In genomic region chr16:66751992-66752322, GRCh38 we compare ENCODE assay signal across 8 cellular contexts. TPM values are rescaled to one million over a fixed set of nuclear protein-coding genes. Genes with fewer than 3 reads are reported as not detected.
DNase-seq lines count a peak whose midpoint lies in the region; ATAC-seq, FAIRE-seq and TF ChIP-seq lines count a peak whose summit lies in the region.

No MANE protein-coding gene starts in this region.

- no peak for DNase-seq in activated CD4-positive, alpha-beta T cell treated with anti-CD3 and anti-CD28 coated beads, Interleukin-2, amount 10 ng/mL, durations not matched to agents 7 days and 5 days
- no peak for DNase-seq in activated CD4-positive, alpha-beta T cell treated with anti-CD3 and anti-CD28 coated beads for 4 hours
- DNase-seq in HepG2 (ENCODE audit: low spot score) (no peak), thoracic aorta (ENCODE audit: low spot score) (no peak), NCI-H2081 treated with DMSO at 0.1 percent for 48 hours (lab: John Stamatoyannopoulos, UW) (no peak)

- peak overlapping the region; percentile 97 for H2AFZ ChIP-seq in HepG2 (ENCODE audit: low read length)

- peak overlapping the region; percentile 41 to 89 (median 77); a peak in 4 of 6 replicates for H3K4me3 ChIP-seq in HepG2 (replicated peaks in 1 of 3; ENCODE audit: insufficient read depth in 1 of 3, low read depth in 2 of 3, low read length in 3 of 3)
- H3K4me3 ChIP-seq in thoracic aorta: peak overlapping the region; percentile 81

- peaks cover 46% of the 10 kb centered on the region for H3K4me1 Mint-ChIP-seq in activated CD4-positive, alpha-beta T cell treated with anti-CD3 and anti-CD28 coated beads, Interleukin-2, amount 10 ng/mL, durations not matched to agents 7 days and 5 days
- H3K4me1 Mint-ChIP-seq in activated naive CD8-positive, alpha-beta T cell (ENCODE audit: low read depth): peaks cover 33% of the 10 kb centered on the region

- no peak for TF ChIP-seq RAD21 in HepG2 (CRISPR knock-in tag; IDR thresholded peaks at IDR 0.05)

- CTCF ChIA-PET in activated CD4-positive, alpha-beta T cell treated with anti-CD3 and anti-CD28 coated beads, Interleukin-2, amount 10 ng/mL, durations not matched to agents 7 days and 5 days (lab: Charles Lee): interaction anchor here (0.7 to 3.1 kb wide), 23 partner anchors 9 to 143 kb away, joined by 3 to 20 read pairs (median 4); partner anchors contain the start of gene NAE1
- CTCF ChIA-PET in HepG2 (lab: Yijun Ruan, JAX; ENCODE audit: low intra/inter-chr PET ratio, low total read pairs): no interaction called here

- peak overlapping the region; percentile 99 for H3K4me2 ChIP-seq in HepG2 (ENCODE audit: low read depth, low read length)

- peak overlapping the region; percentile 90 for H3K27ac Mint-ChIP-seq in activated CD4-positive, alpha-beta T cell treated with anti-CD3 and anti-CD28 coated beads, Interleukin-2, amount 10 ng/mL, durations not matched to agents 7 days and 5 days
- H3K27ac Mint-ChIP-seq in activated naive CD8-positive, alpha-beta T cell: peak overlapping the region; percentile 93

- TF ChIP-seq POLR2A in HepG2 (IDR thresholded peaks at IDR 0.05; ENCODE audit: insufficient read depth in 1 of 2, low read depth in 2 of 2, low read length in 2 of 2): no peak

- POLR2A ChIA-PET in activated CD4-positive, alpha-beta T cell treated with anti-CD3 and anti-CD28 coated beads, Interleukin-2, amount 10 ng/mL, durations not matched to agents 7 days and 5 days (lab: Charles Lee): no interaction called here
- POLR2A ChIA-PET in HepG2 (lab: Yijun Ruan, JAX): interaction anchor here (1.5 kb wide), 3 partner anchors 10 to 121 kb away, joined by 4 to 7 read pairs (median 5); partner anchors contain the start of gene NAE1

- no peaks in the 10 kb centered on the region for H3K9me3 ChIP-seq in HepG2 (ENCODE audit: low read length)
- H3K9me3 ChIP-seq in thoracic aorta: no peaks in the 10 kb centered on the region

- H4K20me1 ChIP-seq in HepG2 (ENCODE audit: insufficient read depth, low read length): peaks cover 12% of the 10 kb centered on the region; the same call in 1 of the 2 replicates

- peaks cover 38% of the 10 kb centered on the region for H3K79me2 ChIP-seq in HepG2 (ENCODE audit: insufficient read depth, low read length)

- ATAC-seq in HepG2: no peak
- no peak for ATAC-seq in thoracic aorta (ENCODE audit: insufficient number of reproducible peaks, low FRiP score, low read depth)
- ATAC-seq in HG03432 (IDR thresholded peaks at IDR 0.05; ENCODE audit: unreplicated experiment): no peak
- ATAC-seq in GM18861 (IDR thresholded peaks at IDR 0.05; ENCODE audit: unreplicated experiment): no peak

- H3K4me3 Mint-ChIP-seq in activated CD4-positive, alpha-beta T cell treated with anti-CD3 and anti-CD28 coated beads, Interleukin-2, amount 10 ng/mL, durations not matched to agents 7 days and 5 days: peak overlapping the region; percentile 68
- peak overlapping the region; percentile 85 for H3K4me3 Mint-ChIP-seq in activated naive CD8-positive, alpha-beta T cell

- TF ChIP-seq EP300 in HepG2 (IDR thresholded peaks at IDR 0.05; ENCODE audit: low read depth in 2 of 2, low read length in 2 of 2): no peak
- TF ChIP-seq EP300 in HepG2 (CRISPR knock-in tag; IDR thresholded peaks at IDR 0.05; ENCODE audit: borderline replicate concordance): no peak

- 73% methylated on average over 2 of the region's 3 CpGs for WGBS in HepG2 (ENCODE audit: low lambda C conversion rate)

- H3K27me3 ChIP-seq in HepG2 (ENCODE audit: control insufficient read depth in 1 of 2, insufficient read depth in 2 of 2, low read length in 2 of 2) (no peaks in the 10 kb centered on the region; a peak in 1 of 5 replicates), thoracic aorta (replicated peaks; ENCODE audit: insufficient read depth) (no peaks in the 10 kb centered on the region)

- H3K27me3 Mint-ChIP-seq in activated CD4-positive, alpha-beta T cell treated with anti-CD3 and anti-CD28 coated beads, Interleukin-2, amount 10 ng/mL, durations not matched to agents 7 days and 5 days: peaks cover 32% of the 10 kb centered on the region
- peaks cover 1% of the 10 kb centered on the region for H3K27me3 Mint-ChIP-seq in activated naive CD8-positive, alpha-beta T cell

- no TSS peak for BruUV-seq in HepG2 (replicated peaks; lab: Mats Ljungman, UMichigan)

- no peaks in the 10 kb centered on the region for H3K9me3 Mint-ChIP-seq in activated CD4-positive, alpha-beta T cell treated with anti-CD3 and anti-CD28 coated beads, Interleukin-2, amount 10 ng/mL, durations not matched to agents 7 days and 5 days
- H3K9me3 Mint-ChIP-seq in activated naive CD8-positive, alpha-beta T cell (ENCODE audit: low read depth): no peaks in the 10 kb centered on the region

- H3K4me1 ChIP-seq in HepG2 (ENCODE audit: insufficient read depth, low read length) (peaks cover 57% of the 10 kb centered on the region), thoracic aorta (ENCODE audit: control insufficient read depth in 1 of 2, low read depth in 2 of 2) (peaks cover 17 to 30% of the 10 kb centered on the region in 2 donors)

- TF ChIP-seq CTCF in HepG2 (CRISPR knock-in tag; IDR thresholded peaks at IDR 0.05) (no peak), thoracic aorta (IDR thresholded peaks at IDR 0.05) (peak; percentile 4)

- peak overlapping the region; percentile 97 for H3K9ac ChIP-seq in HepG2 (ENCODE audit: insufficient read depth, low read depth, low read length)

- H3K36me3 ChIP-seq in HepG2 (replicated peaks in 1 of 2; ENCODE audit: control insufficient read depth in 1 of 2, insufficient read depth in 2 of 2, low read length in 2 of 2): peaks cover 13 to 22% of the 10 kb centered on the region in 2 experiments; a peak in 4 of 5 replicates
- H3K36me3 ChIP-seq in thoracic aorta: no peaks in the 10 kb centered on the region

- peak overlapping the region; percentile 74 for H3K27ac ChIP-seq in HepG2 (ENCODE audit: extremely low read length, insufficient read depth, low read length)
- peak overlapping the region; percentile 81 to 83 for H3K27ac ChIP-seq in thoracic aorta

- no peak for FAIRE-seq in HepG2 (lab: Jason Lieb, UNC)

- H3K36me3 Mint-ChIP-seq in activated CD4-positive, alpha-beta T cell treated with anti-CD3 and anti-CD28 coated beads, Interleukin-2, amount 10 ng/mL, durations not matched to agents 7 days and 5 days (ENCODE audit: low read depth): peaks cover 23% of the 10 kb centered on the region
- no peaks in the 10 kb centered on the region for H3K36me3 Mint-ChIP-seq in activated naive CD8-positive, alpha-beta T cell

- intact Hi-C loops in HepG2 (cut with micrococcal nuclease; ENCODE audit: unreplicated experiment): loop anchor here (10.0 kb wide), 1 partner anchor 93 kb away; the partner anchor contains the start of gene CA7

- in situ Hi-C loops in HepG2 (cut with HindIII; ENCODE audit: extremely low pct_ligation_motif_present, low pct_unique_long_range_greater_than_20kb): no loop called here

RNA-seq across cellular contexts. Expression of gene DYNC1LI2, which starts 0.5 kb away (rescaled TPM):
- 10 to 100 TPM; 53.9 to 65.9 TPM for total RNA-seq in activated CD4-positive, alpha-beta T cell treated with anti-CD3 and anti-CD28 coated beads, Interleukin-2, amount 10 ng/mL, durations not matched to agents 7 days and 5 days
- 107 and 135 TPM in 2 replicates for total RNA-seq in HepG2 (2016; rRNA removed; fragmentation: Illumina TruSeq; extraction: Trizol)
- total RNA-seq in HepG2 (2016; cell fraction: cytosol; rRNA removed; fragmentation: Illumina TruSeq; extraction: Trizol; ENCODE audit: low read depth): 18.2 and 20.0 TPM in 2 replicates
- 109 and 139 TPM in 2 replicates for total RNA-seq in HepG2 (2016; cell fraction: insoluble cytoplasmic fraction; rRNA removed; fragmentation: Illumina TruSeq; extraction: Trizol)
- total RNA-seq in HepG2 (2016; cell fraction: membrane; rRNA removed; fragmentation: Illumina TruSeq; extraction: Trizol): 25.6 and 31.6 TPM in 2 replicates
- total RNA-seq in HepG2 (2016; cell fraction: nucleus; rRNA removed; fragmentation: Illumina TruSeq; extraction: Trizol): 194 and 230 TPM in 2 replicates
- 65.5 and 67.7 TPM in 2 replicates for polyA plus RNA-seq in HepG2 (2011; rRNA removed)
- 30.2 and 40.7 TPM in 2 replicates for polyA plus RNA-seq in HepG2 (2011; cell fraction: cytosol; rRNA removed)
- polyA plus RNA-seq in HepG2 (2011; cell fraction: nucleus; rRNA removed): 210 and 219 TPM in 2 replicates
- polyA plus RNA-seq in HepG2 (2012): 57.1 and 65.5 TPM in 2 replicates
- 3.3 and 3.7 TPM in 2 replicates for polyA plus RNA-seq in HepG2 (2016; cell fraction: cytosol; fragmentation: Illumina TruSeq; extraction: Trizol; ENCODE audit: low read depth)
- polyA plus RNA-seq in HepG2 (2016; cell fraction: insoluble cytoplasmic fraction; fragmentation: Illumina TruSeq; extraction: Trizol; ENCODE audit: low read depth): 68.8 and 69.0 TPM in 2 replicates
- 9.8 and 12.1 TPM in 2 replicates for polyA plus RNA-seq in HepG2 (2016; cell fraction: membrane; fragmentation: Illumina TruSeq; extraction: Trizol; ENCODE audit: low read depth)
- polyA plus RNA-seq in HepG2 (2016; cell fraction: nucleus; fragmentation: Illumina TruSeq; extraction: Trizol; ENCODE audit: insufficient read depth, low read depth): 329 and 373 TPM in 2 replicates
- polyA minus RNA-seq in HepG2 (2011; rRNA and poly(A)+ RNA removed; ENCODE audit: low replicate concordance): 51.3 and 78.2 TPM in 2 replicates
- 27.4 and 28.7 TPM in 2 replicates for polyA minus RNA-seq in HepG2 (2011; cell fraction: cytosol; rRNA and poly(A)+ RNA removed)
- polyA minus RNA-seq in HepG2 (2011; cell fraction: nucleus; rRNA and poly(A)+ RNA removed): 169 and 176 TPM in 2 replicates
- 100 to 1,000 TPM; 110 to 200 TPM for total RNA-seq in thoracic aorta

RNA-seq across cellular contexts. Expression of gene TERB1, which starts 49.4 kb away (rescaled TPM):
- total RNA-seq in activated CD4-positive, alpha-beta T cell treated with anti-CD3 and anti-CD28 coated beads, Interleukin-2, amount 10 ng/mL, durations not matched to agents 7 days and 5 days: under 1 TPM; 0.15 to 0.27 TPM
- total RNA-seq in HepG2 (2016; rRNA removed; fragmentation: Illumina TruSeq; extraction: Trizol) (not detected in 2 replicates), thoracic aorta (not detected)
- total RNA-seq in HepG2 (2016; cell fraction: cytosol; rRNA removed; fragmentation: Illumina TruSeq; extraction: Trizol; ENCODE audit: low read depth): not detected in 2 replicates
- not detected in 2 replicates for total RNA-seq in HepG2 (2016; cell fraction: insoluble cytoplasmic fraction; rRNA removed; fragmentation: Illumina TruSeq; extraction: Trizol)
- total RNA-seq in HepG2 (2016; cell fraction: membrane; rRNA removed; fragmentation: Illumina TruSeq; extraction: Trizol): 0.09 and 0.10 TPM in 2 replicates
- total RNA-seq in HepG2 (2016; cell fraction: nucleus; rRNA removed; fragmentation: Illumina TruSeq; extraction: Trizol): not detected in 2 replicates
- not detected in 2 replicates for polyA plus RNA-seq in HepG2 (2011; rRNA removed)
- not detected in 2 replicates for polyA plus RNA-seq in HepG2 (2011; cell fraction: cytosol; rRNA removed)
- polyA plus RNA-seq in HepG2 (2011; cell fraction: nucleus; rRNA removed): not detected in 2 replicates
- polyA plus RNA-seq in HepG2 (2012): not detected in 2 replicates
- polyA plus RNA-seq in HepG2 (2016; cell fraction: cytosol; fragmentation: Illumina TruSeq; extraction: Trizol; ENCODE audit: low read depth): not detected in 2 replicates
- polyA plus RNA-seq in HepG2 (2016; cell fraction: insoluble cytoplasmic fraction; fragmentation: Illumina TruSeq; extraction: Trizol; ENCODE audit: low read depth): not detected in 2 replicates
- polyA plus RNA-seq in HepG2 (2016; cell fraction: membrane; fragmentation: Illumina TruSeq; extraction: Trizol; ENCODE audit: low read depth): not detected in 2 replicates
- polyA plus RNA-seq in HepG2 (2016; cell fraction: nucleus; fragmentation: Illumina TruSeq; extraction: Trizol; ENCODE audit: insufficient read depth, low read depth): not detected in 2 replicates
- polyA minus RNA-seq in HepG2 (2011; rRNA and poly(A)+ RNA removed; ENCODE audit: low replicate concordance): not detected in 2 replicates
- not detected in 2 replicates for polyA minus RNA-seq in HepG2 (2011; cell fraction: cytosol; rRNA and poly(A)+ RNA removed)
- not detected in 2 replicates for polyA minus RNA-seq in HepG2 (2011; cell fraction: nucleus; rRNA and poly(A)+ RNA removed)

RNA-seq across cellular contexts. Expression of gene CMTM4, which starts 55.4 kb away (rescaled TPM):
- total RNA-seq in activated CD4-positive, alpha-beta T cell treated with anti-CD3 and anti-CD28 coated beads, Interleukin-2, amount 10 ng/mL, durations not matched to agents 7 days and 5 days: under 1 TPM; 0.73 to 0.84 TPM
- total RNA-seq in HepG2 (2016; rRNA removed; fragmentation: Illumina TruSeq; extraction: Trizol) (32.0 and 44.1 TPM in 2 replicates), thoracic aorta (10 to 100 TPM; 12.0 to 25.7 TPM)
- total RNA-seq in HepG2 (2016; cell fraction: cytosol; rRNA removed; fragmentation: Illumina TruSeq; extraction: Trizol; ENCODE audit: low read depth): 10.6 and 12.8 TPM in 2 replicates
- total RNA-seq in HepG2 (2016; cell fraction: insoluble cytoplasmic fraction; rRNA removed; fragmentation: Illumina TruSeq; extraction: Trizol): 32.2 and 42.2 TPM in 2 replicates
- total RNA-seq in HepG2 (2016; cell fraction: membrane; rRNA removed; fragmentation: Illumina TruSeq; extraction: Trizol): 27.4 and 28.5 TPM in 2 replicates
- 32.4 and 32.8 TPM in 2 replicates for total RNA-seq in HepG2 (2016; cell fraction: nucleus; rRNA removed; fragmentation: Illumina TruSeq; extraction: Trizol)
- polyA plus RNA-seq in HepG2 (2011; rRNA removed): 36.3 and 41.3 TPM in 2 replicates
- polyA plus RNA-seq in HepG2 (2011; cell fraction: cytosol; rRNA removed): 38.1 and 43.4 TPM in 2 replicates
- polyA plus RNA-seq in HepG2 (2011; cell fraction: nucleus; rRNA removed): 45.0 and 48.2 TPM in 2 replicates
- polyA plus RNA-seq in HepG2 (2012): 30.6 and 31.6 TPM in 2 replicates
- polyA plus RNA-seq in HepG2 (2016; cell fraction: cytosol; fragmentation: Illumina TruSeq; extraction: Trizol; ENCODE audit: low read depth): 3.9 and 4.5 TPM in 2 replicates
- polyA plus RNA-seq in HepG2 (2016; cell fraction: insoluble cytoplasmic fraction; fragmentation: Illumina TruSeq; extraction: Trizol; ENCODE audit: low read depth): 29.5 and 30.3 TPM in 2 replicates
- polyA plus RNA-seq in HepG2 (2016; cell fraction: membrane; fragmentation: Illumina TruSeq; extraction: Trizol; ENCODE audit: low read depth): 10.0 and 11.3 TPM in 2 replicates
- 32.1 and 32.5 TPM in 2 replicates for polyA plus RNA-seq in HepG2 (2016; cell fraction: nucleus; fragmentation: Illumina TruSeq; extraction: Trizol; ENCODE audit: insufficient read depth, low read depth)
- polyA minus RNA-seq in HepG2 (2011; rRNA and poly(A)+ RNA removed; ENCODE audit: low replicate concordance): 61.0 and 116 TPM in 2 replicates
- polyA minus RNA-seq in HepG2 (2011; cell fraction: cytosol; rRNA and poly(A)+ RNA removed): 47.2 and 48.9 TPM in 2 replicates
- polyA minus RNA-seq in HepG2 (2011; cell fraction: nucleus; rRNA and poly(A)+ RNA removed): 31.5 and 35.9 TPM in 2 replicates

Comparison
In these comparisons a context has a peak if more than half of its experiments do, and no peak if none do; other contexts are left out.
1. RNA of gene CMTM4, which starts 55.4 kb away (total RNA-seq): 10.6 to 44.1 TPM in HepG2 and 12.0 to 25.7 TPM in thoracic aorta; 0.73 to 0.84 TPM in activated CD4-positive, alpha-beta T cell treated with anti-CD3 and anti-CD28 coated beads, Interleukin-2, amount 10 ng/mL, durations not matched to agents 7 days and 5 days; every median in the first group is over 4 times any median in the second.